ENCODE assay signal across 11 cellular contexts in the genomic region with DNA sequence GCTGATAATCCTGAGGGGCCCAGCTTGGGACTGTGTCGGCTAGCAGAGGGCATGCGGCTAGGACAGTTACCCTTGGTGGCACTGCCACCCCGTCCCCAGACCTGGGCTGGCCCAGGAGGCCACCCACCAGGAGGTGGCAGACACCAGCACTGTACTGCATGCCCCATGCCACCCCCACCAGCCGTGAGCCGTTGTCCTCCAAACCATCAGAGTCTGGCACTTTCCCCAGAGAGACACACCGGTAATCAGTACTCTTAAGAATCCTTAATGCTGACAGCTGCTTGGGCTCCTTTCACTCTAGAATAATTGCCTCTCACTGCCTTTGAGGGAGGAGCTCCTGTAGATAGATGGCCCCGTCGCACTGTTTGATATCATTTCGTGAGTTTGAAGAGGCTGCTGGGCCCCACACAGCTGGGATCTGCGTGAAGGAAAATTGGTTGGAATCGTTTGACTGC.
A peak's percentile ranks its signal among the peaks of the same experiment; 100 is the strongest.
DNase-seq lines count a peak whose midpoint lies in the region; ATAC-seq and TF ChIP-seq lines count a peak whose summit lies in the region.
"Had no signal": no experiment of that assay in that cellular context is flagged by ENCODE, and none has a peak within 500 bp of the region (broad histone marks: within the 10 kb centered on the region; RNA-seq: fewer than 3 reads in every experiment).

No MANE protein-coding gene starts in this region.

- H3K27ac Mint-ChIP-seq in nephron: peak overlapping the region; percentile 83 to 95 (median 94)
- H3K27ac Mint-ChIP-seq: activated naive CD8-positive, alpha-beta T cell treated with anti-CD3 and anti-CD28 coated beads, Interleukin-2, amount 10 ng/mL, durations not matched to agents 7 days and 5 days had no signal

- H3K4me2 ChIP-seq in DND-41 (ENCODE audit: insufficient read depth, low read length): no peak overlapping the region

- H3K4me1 ChIP-seq in DND-41 (ENCODE audit: insufficient read depth, low read length) (0 out of 2 replicates have a peak, but pooled peaks cover 3% of the 10 kb centered on the region), SJCRH30 (peaks cover 5% of the 10 kb centered on the region; the same call in 1 of the 2 replicates)

- H3K79me2 ChIP-seq in DND-41 (ENCODE audit: insufficient read depth, low read length): no peaks in the 10 kb centered on the region

- H3K27me3 Mint-ChIP-seq in nephron (ENCODE audit: low read depth): peaks cover 3% of the 10 kb centered on the region

- no peaks in the 10 kb centered on the region for H3K36me3 ChIP-seq in DND-41 (ENCODE audit: insufficient read depth, low read length)
- no peaks in the 10 kb centered on the region for H3K36me3 ChIP-seq in SJCRH30

- DNase-seq in DND-41 (no peak), NCI-H1436 treated with DMSO at 0.1 percent for 48 hours (lab: John Stamatoyannopoulos, UW) (peak; percentile 10), SJCRH30 (peak; percentile 30 to 58), NCI-H748 treated with DMSO at 0.1 percent for 48 hours (lab: John Stamatoyannopoulos, UW) (no peak), KBM-7 (no peak), iPS-NIHi11 (ENCODE audit: low spot score) (no peak)
- DNase-seq: activated naive CD8-positive, alpha-beta T cell treated with anti-CD3 and anti-CD28 coated beads, Interleukin-2, amount 10 ng/mL, durations not matched to agents 7 days and 5 days; cerebellar nuclear complex; kidney glomerular epithelial cell had no signal

- H4K20me1 ChIP-seq in DND-41 (ENCODE audit: insufficient read depth, low read length): no peaks in the 10 kb centered on the region

- ATAC-seq in DND-41 (ENCODE audit: insufficient read depth, low read depth) (no peak), GM21360 (IDR thresholded peaks at IDR 0.05; ENCODE audit: unreplicated experiment) (no peak)

- H3K27ac ChIP-seq in DND-41 (ENCODE audit: low read length) (no peak overlapping the region), SJCRH30 (no peak overlapping the region)

- H3K4me3 Mint-ChIP-seq in nephron: peak overlapping the region in 2 of 3 experiments; percentile 31 to 57
- H3K4me3 Mint-ChIP-seq: activated naive CD8-positive, alpha-beta T cell treated with anti-CD3 and anti-CD28 coated beads, Interleukin-2, amount 10 ng/mL, durations not matched to agents 7 days and 5 days had no signal

- H3K4me1 Mint-ChIP-seq in nephron: peaks cover 49% of the 10 kb centered on the region

- no peaks in the 10 kb centered on the region for H3K36me3 Mint-ChIP-seq in nephron (ENCODE audit: low read depth)
- H3K36me3 Mint-ChIP-seq: activated naive CD8-positive, alpha-beta T cell treated with anti-CD3 and anti-CD28 coated beads, Interleukin-2, amount 10 ng/mL, durations not matched to agents 7 days and 5 days had no signal

- H3K9me3 Mint-ChIP-seq in nephron: no peaks in the 10 kb centered on the region
- H3K9me3 Mint-ChIP-seq: activated naive CD8-positive, alpha-beta T cell treated with anti-CD3 and anti-CD28 coated beads, Interleukin-2, amount 10 ng/mL, durations not matched to agents 7 days and 5 days had no signal

- no peaks in the 10 kb centered on the region for H3K27me3 ChIP-seq in DND-41 (ENCODE audit: insufficient read depth, low read length, poor library complexity)
- no peaks in the 10 kb centered on the region for H3K27me3 ChIP-seq in SJCRH30

- no peak overlapping the region for H2AFZ ChIP-seq in DND-41 (ENCODE audit: low read depth, low read length)

- H3K9me3 ChIP-seq in DND-41 (ENCODE audit: insufficient read depth, low read length, severe bottlenecking) (no peaks in the 10 kb centered on the region), SJCRH30 (replicated peaks) (no peaks in the 10 kb centered on the region)

- no peak overlapping the region for H3K9ac ChIP-seq in DND-41 (ENCODE audit: low read depth, low read length)

- H3K4me3 ChIP-seq in DND-41 (ENCODE audit: low read depth in 1 of 2, low read length in 2 of 2): no peak overlapping the region
- H3K4me3 ChIP-seq in SJCRH30: peak overlapping the region; percentile 7; the same call in 1 of the 2 replicates

- TF ChIP-seq CTCF in DND-41 (IDR thresholded peaks at IDR 0.05; ENCODE audit: borderline replicate concordance, extremely low read depth, low read length, poor library complexity, severe bottlenecking): peak; percentile 3
- TF ChIP-seq CTCF in nephron (IDR thresholded peaks at IDR 0.05; ENCODE audit: unreplicated experiment in 3 of 3): no peak

- in situ Hi-C loops in KBM-7 (cut with MboI; ENCODE audit: low pct_unique_long_range_greater_than_20kb, low sequenced_read_pairs): no loop called here

Comparison
In these comparisons a context has a peak if more than half of its experiments do, and no peak if none do; other contexts are left out.
1. DNase-seq: peak in NCI-H1436 treated with DMSO at 0.1 percent for 48 hours (single experiment) and SJCRH30 (2 of 2); none in DND-41 (single experiment), NCI-H748 treated with DMSO at 0.1 percent for 48 hours (single experiment), KBM-7 (single experiment) and iPS-NIHi11 (single experiment).